ENCODE assay signal across 20 cellular contexts in the genomic region with DNA sequence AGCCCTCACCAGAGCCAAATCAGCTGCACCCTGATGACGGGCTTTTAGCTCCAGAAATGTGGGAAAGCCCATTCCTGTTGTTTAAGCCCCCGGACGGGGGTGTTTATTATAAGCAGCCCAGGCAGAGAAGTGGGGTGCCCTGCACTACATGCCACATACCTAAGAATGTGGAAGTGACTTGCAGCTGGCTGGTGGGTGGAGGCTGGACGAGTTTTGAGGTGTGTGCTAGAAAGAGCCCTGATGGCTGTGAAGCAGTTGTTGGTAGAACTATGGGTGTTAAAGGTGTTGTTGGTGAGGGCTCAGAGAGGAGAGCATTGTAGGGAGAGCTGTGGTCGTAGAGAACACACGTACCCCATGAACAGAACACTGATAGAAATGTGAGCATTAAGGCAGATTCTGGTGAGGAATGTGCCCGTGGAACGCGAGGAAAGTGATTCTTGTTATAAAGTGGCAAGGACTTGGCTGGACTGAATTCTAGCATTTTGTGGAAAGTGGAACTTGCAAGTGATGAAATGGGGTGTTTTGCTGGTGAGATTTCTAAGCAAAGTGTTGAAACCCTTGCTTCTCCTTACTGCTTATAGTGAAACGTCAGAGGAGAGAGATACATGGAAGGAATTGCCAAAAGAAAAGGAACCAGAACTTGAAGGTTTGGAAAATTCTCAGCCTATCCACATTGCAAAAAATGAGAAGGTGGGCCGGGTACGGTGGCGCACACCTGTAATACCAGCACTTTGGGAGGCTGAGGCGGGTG. TPM values are rescaled to one million over a fixed set of nuclear protein-coding genes. Genes with fewer than 3 reads are reported as not detected.
A peak's percentile ranks its signal among the peaks of the same experiment; 100 is the strongest.
DNase-seq lines count a peak whose midpoint lies in the region; ATAC-seq, FAIRE-seq and TF ChIP-seq lines count a peak whose summit lies in the region.
"Had no signal": no experiment of that assay in that cellular context is flagged by ENCODE, and none has a peak within 500 bp of the region (broad histone marks: within the 10 kb centered on the region; RNA-seq: fewer than 3 reads in every experiment).

No MANE protein-coding gene starts in this region.

- no peak overlapping the region for H3K4me3 Mint-ChIP-seq in activated naive CD8-positive, alpha-beta T cell treated with anti-CD3 and anti-CD28 coated beads, Interleukin-2, amount 10 ng/mL, durations not matched to agents 7 days and 5 days
- no peak overlapping the region for H3K4me3 Mint-ChIP-seq in activated naive CD8-positive, alpha-beta T cell treated with anti-CD3 and anti-CD28 coated beads, Interleukin-2, amount 50 U/mL, for 24 hours
- H3K4me3 Mint-ChIP-seq: activated naive CD8-positive, alpha-beta T cell treated with anti-CD3 and anti-CD28 coated beads for 36 hours; CD4-positive, CD25-positive, alpha-beta regulatory T cell had no signal

- ATAC-seq in activated naive CD8-positive, alpha-beta T cell treated with anti-CD3 and anti-CD28 coated beads, Interleukin-2, amount 10 ng/mL, durations not matched to agents 7 days and 5 days (ENCODE audit: low read depth), result no peak
- no peak for ATAC-seq in activated naive CD8-positive, alpha-beta T cell treated with anti-CD3 and anti-CD28 coated beads, Interleukin-2, amount 50 U/mL, for 24 hours
- no peak for ATAC-seq in HG03095 (IDR thresholded peaks at IDR 0.05; ENCODE audit: unreplicated experiment)

- no peaks in the 10 kb centered on the region for H3K27me3 Mint-ChIP-seq in activated naive CD8-positive, alpha-beta T cell treated with anti-CD3 and anti-CD28 coated beads, Interleukin-2, amount 10 ng/mL, durations not matched to agents 7 days and 5 days
- no peaks in the 10 kb centered on the region for H3K27me3 Mint-ChIP-seq in activated naive CD8-positive, alpha-beta T cell treated with anti-CD3 and anti-CD28 coated beads, Interleukin-2, amount 50 U/mL, for 24 hours
- H3K27me3 Mint-ChIP-seq: activated naive CD8-positive, alpha-beta T cell treated with anti-CD3 and anti-CD28 coated beads for 36 hours had no signal

- DNase-seq in activated naive CD8-positive, alpha-beta T cell treated with anti-CD3 and anti-CD28 coated beads, Interleukin-2, amount 10 ng/mL, durations not matched to agents 7 days and 5 days, result no peak
- no peak for DNase-seq in activated naive CD8-positive, alpha-beta T cell treated with anti-CD3 and anti-CD28 coated beads, Interleukin-2, amount 50 U/mL, for 24 hours
- DNase-seq in NOMO-1 treated with dmso at 0.1 percent for 144 hours (lab: John Stamatoyannopoulos, UW; ENCODE audit: unreplicated experiment), result peak; percentile 82
- DNase-seq in kidney, result peak; percentile 17
- DNase-seq in stimulated activated CD4-positive, alpha-beta T cell treated with anti-CD3 and anti-CD28 coated beads, Interleukin-15, amount 100 ng/mL, for 24 hours, result no peak
- DNase-seq in activated CD4-positive, CD25-positive, alpha-beta regulatory T cell (lab: John Stamatoyannopoulos, UW), result no peak
- DNase-seq in ascending aorta (ENCODE audit: low spot score in 2 of 2), result no peak
- DNase-seq: activated naive CD8-positive, alpha-beta T cell treated with anti-CD3 and anti-CD28 coated beads for 36 hours; brain microvascular endothelial cell; CD4-positive, CD25-positive, alpha-beta regulatory T cell; DMS153; GDM1; islet precursor cell; lower lobe of right lung; MM.1S; NCI-H2029 treated with DMSO at 0.1 percent for 48 hours; NCI-H510A; stimulated activated CD4-positive, alpha-beta T cell treated with anti-CD3 and anti-CD28 coated beads, Interleukin-4, amount 100 ng/mL, for 1 hour had no signal

- TF ChIP-seq CTCF in kidney (IDR thresholded peaks at IDR 0.05; ENCODE audit: borderline replicate concordance, extremely low read depth, insufficient read depth), result no peak
- no peak for TF ChIP-seq CTCF in ascending aorta (IDR thresholded peaks at IDR 0.05)

- peaks cover 0 to 7% of the 10 kb centered on the region in 2 donors for H3K9me3 ChIP-seq in kidney (ENCODE audit: control insufficient read depth in 1 of 2, low read length in 2 of 2)
- H3K9me3 ChIP-seq in ascending aorta, result peaks cover 0 to 3% of the 10 kb centered on the region in 2 donors

- H3K36me3 ChIP-seq in kidney (ENCODE audit: control insufficient read depth in 1 of 2, insufficient read depth in 2 of 2, low read length in 2 of 2) (no peaks in the 10 kb centered on the region), ascending aorta (no peaks in the 10 kb centered on the region)

- no peak overlapping the region for H3K27ac ChIP-seq in kidney (ENCODE audit: low read depth in 2 of 2, low read length in 2 of 2)
- H3K27ac ChIP-seq in ascending aorta, result no peak overlapping the region
- H3K27ac ChIP-seq: brain microvascular endothelial cell, lower lobe of right lung had no signal

- no peaks in the 10 kb centered on the region for H3K4me1 ChIP-seq in kidney (ENCODE audit: control insufficient read depth in 1 of 2, insufficient read depth in 1 of 2, low read depth in 1 of 2, low read length in 2 of 2)
- no peaks in the 10 kb centered on the region for H3K4me1 ChIP-seq in ascending aorta
- H3K4me1 ChIP-seq: lower lobe of right lung had no signal

- peaks cover 5% of the 10 kb centered on the region for H3K9me3 Mint-ChIP-seq in activated naive CD8-positive, alpha-beta T cell treated with anti-CD3 and anti-CD28 coated beads, Interleukin-2, amount 10 ng/mL, durations not matched to agents 7 days and 5 days
- H3K9me3 Mint-ChIP-seq in activated naive CD8-positive, alpha-beta T cell treated with anti-CD3 and anti-CD28 coated beads, Interleukin-2, amount 50 U/mL, for 24 hours, result peaks cover 16% of the 10 kb centered on the region

- H3K27me3 ChIP-seq in ascending aorta, result no peaks in the 10 kb centered on the region
- H3K27me3 ChIP-seq: brain microvascular endothelial cell had no signal

- no peak overlapping the region for H3K9ac ChIP-seq in kidney (ENCODE audit: low read length in 2 of 2)

- H3K4me3 ChIP-seq in kidney (ENCODE audit: low read length in 2 of 2), result no peak overlapping the region
- no peak overlapping the region for H3K4me3 ChIP-seq in ascending aorta
- H3K4me3 ChIP-seq: lower lobe of right lung had no signal

- H3K4me1 Mint-ChIP-seq in activated naive CD8-positive, alpha-beta T cell treated with anti-CD3 and anti-CD28 coated beads, Interleukin-2, amount 10 ng/mL, durations not matched to agents 7 days and 5 days, result peaks cover 2% of the 10 kb centered on the region
- H3K4me1 Mint-ChIP-seq in activated naive CD8-positive, alpha-beta T cell treated with anti-CD3 and anti-CD28 coated beads, Interleukin-2, amount 50 U/mL, for 24 hours, result peaks cover 3% of the 10 kb centered on the region
- H3K4me1 Mint-ChIP-seq: activated naive CD8-positive, alpha-beta T cell treated with anti-CD3 and anti-CD28 coated beads for 36 hours had no signal

- H3K27ac Mint-ChIP-seq in activated naive CD8-positive, alpha-beta T cell treated with anti-CD3 and anti-CD28 coated beads, Interleukin-2, amount 10 ng/mL, durations not matched to agents 7 days and 5 days, result peak overlapping the region; percentile 30
- no peak overlapping the region for H3K27ac Mint-ChIP-seq in activated naive CD8-positive, alpha-beta T cell treated with anti-CD3 and anti-CD28 coated beads, Interleukin-2, amount 50 U/mL, for 24 hours
- H3K27ac Mint-ChIP-seq: activated naive CD8-positive, alpha-beta T cell treated with anti-CD3 and anti-CD28 coated beads for 36 hours; CD4-positive, CD25-positive, alpha-beta regulatory T cell had no signal

- intact Hi-C loops in kidney (cut with DNase I) (no loop called here), ascending aorta (cut with DNase I) (no loop called here)

- no peak for FAIRE-seq in kidney (lab: Jason Lieb, UNC)
- FAIRE-seq: colon had no signal

- H3K36me3 Mint-ChIP-seq in activated naive CD8-positive, alpha-beta T cell treated with anti-CD3 and anti-CD28 coated beads, Interleukin-2, amount 10 ng/mL, durations not matched to agents 7 days and 5 days, result peaks cover 55% of the 10 kb centered on the region
- H3K36me3 Mint-ChIP-seq in activated naive CD8-positive, alpha-beta T cell treated with anti-CD3 and anti-CD28 coated beads, Interleukin-2, amount 50 U/mL, for 24 hours (ENCODE audit: low read depth), result peaks cover 30% of the 10 kb centered on the region
- H3K36me3 Mint-ChIP-seq: CD4-positive, CD25-positive, alpha-beta regulatory T cell had no signal

- POLR2A ChIA-PET in activated naive CD8-positive, alpha-beta T cell treated with anti-CD3 and anti-CD28 coated beads, Interleukin-2, amount 10 ng/mL, durations not matched to agents 7 days and 5 days (lab: Charles Lee), result no interaction called here

RNA-seq across cellular contexts. Expression of gene AHRR, which starts 38.9 kb away (rescaled TPM):
- 10 to 100 TPM; 35.7 to 41.6 TPM for total RNA-seq in activated naive CD8-positive, alpha-beta T cell treated with anti-CD3 and anti-CD28 coated beads, Interleukin-2, amount 10 ng/mL, durations not matched to agents 7 days and 5 days
- total RNA-seq in kidney (1.7 TPM), ascending aorta (not detected)
- polyA plus RNA-seq in kidney (ENCODE audit: insufficient read depth, low read depth, low replicate concordance), result 0.71 TPM

Comparison
In these comparisons a context has a peak if more than half of its experiments do, and no peak if none do; other contexts are left out.
1. DNase-seq: peak in NOMO-1 treated with dmso at 0.1 percent for 144 hours (single experiment) and kidney (single experiment); none in activated naive CD8-positive, alpha-beta T cell treated with anti-CD3 and anti-CD28 coated beads, Interleukin-2, amount 10 ng/mL, durations not matched to agents 7 days and 5 days (single experiment), activated naive CD8-positive, alpha-beta T cell treated with anti-CD3 and anti-CD28 coated beads, Interleukin-2, amount 50 U/mL, for 24 hours (single experiment), stimulated activated CD4-positive, alpha-beta T cell treated with anti-CD3 and anti-CD28 coated beads, Interleukin-15, amount 100 ng/mL, for 24 hours (single experiment), activated CD4-positive, CD25-positive, alpha-beta regulatory T cell (0 of 4) and ascending aorta (0 of 2).
2. RNA of gene AHRR, which starts 38.9 kb away (total RNA-seq): 35.7 to 41.6 TPM in activated naive CD8-positive, alpha-beta T cell treated with anti-CD3 and anti-CD28 coated beads, Interleukin-2, amount 10 ng/mL, durations not matched to agents 7 days and 5 days; 1.7 TPM in kidney (single experiment) and not detected in ascending aorta (single experiment); every median in the first group is over 10 times any median in the second.